Comparison of ENCODE assay signal across 9 cellular contexts in the genomic region with DNA sequence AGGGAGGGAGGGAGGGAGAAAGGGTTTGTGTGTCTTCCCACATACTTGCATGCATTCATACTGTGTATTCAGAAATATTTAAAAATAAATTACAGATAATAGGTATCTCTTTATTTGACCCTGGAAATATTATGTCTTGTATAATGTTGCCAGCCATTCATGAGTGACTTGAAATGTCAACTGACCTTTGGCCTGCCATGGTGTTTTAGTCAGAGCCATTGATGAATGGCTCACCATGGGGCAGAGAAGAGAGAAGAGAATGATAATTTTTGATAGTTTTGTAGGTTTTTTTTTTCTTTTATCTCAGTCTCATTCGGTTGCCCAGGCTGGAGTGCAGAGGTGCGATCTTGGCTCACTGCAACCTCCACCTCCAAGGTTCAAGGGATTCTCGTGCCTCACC.
"Had no signal": no experiment of that assay in that cellular context is flagged by ENCODE, and none has a peak within 500 bp of the region (broad histone marks: within the 10 kb centered on the region; RNA-seq: fewer than 3 reads in every experiment).

No MANE protein-coding gene starts in this region.

- H3K4me3 ChIP-seq: GM23338, K562 had no signal

- FAIRE-seq: H1, H54, K562 had no signal

- ATAC-seq: GM23338, K562 had no signal

- H3K4me2 ChIP-seq: GM23338 had no signal

- H2AFZ ChIP-seq: GM23338 had no signal

- DNase-seq: H9, HCEC 1CT, IMR-90, KG1 had no signal

- H3K27ac ChIP-seq: HL-60 had no signal
